In genomic region chr20:14604143-14604542, GRCh38 we compare ENCODE assay signal across 23 cellular contexts.
"Had no signal": no experiment of that assay in that cellular context is flagged by ENCODE, and none has a peak within 500 bp of the region (broad histone marks: within the 10 kb centered on the region; RNA-seq: fewer than 3 reads in every experiment).

No MANE protein-coding gene starts in this region.

- H3K27ac ChIP-seq: foreskin keratinocyte, heart right ventricle, left lung, right lobe of liver, testis, transverse colon had no signal

- H3K27me3 Mint-ChIP-seq: activated B cell treated with CpG ODN at 0.5 μM for 24 hours; activated CD4-positive, alpha-beta T cell treated with anti-CD3 and anti-CD28 coated beads for 36 hours; activated CD8-positive, alpha-beta memory T cell treated with anti-CD3 and anti-CD28 coated beads, Interleukin-2, amount 10 ng/mL, durations not matched to agents 7 days and 5 days; central memory CD8-positive, alpha-beta T cell; dendritic cell treated with granulocyte-macrophage colony-stimulating factor and Interleukin-4, amounts not matched to agents 40 ng/mL and 50 ng/mL, for 4 days; natural killer cell treated with Interleukin-12 subunit alpha and Interleukin-12 subunit beta and Interleukin-15 and Interleukin-18, amount 100 ng/mL, for 72 hours had no signal

- H3K27ac Mint-ChIP-seq: activated B cell treated with CpG ODN at 0.5 μM for 24 hours; activated CD4-positive, alpha-beta T cell treated with anti-CD3 and anti-CD28 coated beads for 36 hours; activated CD8-positive, alpha-beta memory T cell treated with anti-CD3 and anti-CD28 coated beads, Interleukin-2, amount 10 ng/mL, durations not matched to agents 7 days and 5 days; activated CD8-positive, alpha-beta T cell treated with anti-CD3 and anti-CD28 coated beads, Interleukin-2, amount 10 ng/mL, durations not matched to agents 7 days and 5 days; activated naive CD4-positive, alpha-beta T cell treated with anti-CD3 and anti-CD28 coated beads, Interleukin-2, amount 50 U/mL, for 72 hours; dendritic cell treated with granulocyte-macrophage colony-stimulating factor and Interleukin-4, amounts not matched to agents 40 ng/mL and 50 ng/mL, for 4 days; endodermal cell; natural killer cell treated with Interleukin-12 subunit alpha and Interleukin-12 subunit beta and Interleukin-15 and Interleukin-18, amount 100 ng/mL, for 72 hours had no signal

- H3K36me3 Mint-ChIP-seq: activated CD8-positive, alpha-beta memory T cell treated with anti-CD3 and anti-CD28 coated beads, Interleukin-2, amount 10 ng/mL, durations not matched to agents 7 days and 5 days had no signal

- DNase-seq: activated B cell treated with CpG ODN at 0.5 μM for 24 hours; activated CD4-positive, alpha-beta T cell treated with anti-CD3 and anti-CD28 coated beads for 36 hours; activated CD8-positive, alpha-beta memory T cell treated with anti-CD3 and anti-CD28 coated beads, Interleukin-2, amount 10 ng/mL, durations not matched to agents 7 days and 5 days; activated CD8-positive, alpha-beta T cell treated with anti-CD3 and anti-CD28 coated beads, Interleukin-2, amount 10 ng/mL, durations not matched to agents 7 days and 5 days; activated naive CD4-positive, alpha-beta T cell; activated T-cell treated with anti-CD3 and anti-CD28 coated beads, Interleukin-2, amount 50 U/mL, for 48 hours; endodermal cell; foreskin keratinocyte; heart right ventricle; kidney glomerular epithelial cell; left lung; mesendoderm; right lobe of liver; stimulated activated CD4-positive, alpha-beta T cell treated with anti-CD3 and anti-CD28 coated beads, Interleukin-12 subunit alpha, Interleukin-12 subunit beta, amount 100 ng/mL, for 4 hours; stimulated activated CD4-positive, alpha-beta T cell treated with anti-CD3 and anti-CD28 coated beads, Interleukin-4, amount 100 ng/mL, for 1 hour; stimulated activated naive CD8-positive, alpha-beta T cell treated with anti-CD3 and anti-CD28 coated beads, Interleukin-15, Interleukin-2, amounts not matched to agents 100 U/mL and 50 U/mL, for 24 hours; testis; transverse colon had no signal

- H3K36me3 ChIP-seq: heart right ventricle, left lung, right lobe of liver, transverse colon had no signal

- H3K27me3 ChIP-seq: foreskin keratinocyte, heart right ventricle, left lung, right lobe of liver, testis, transverse colon had no signal

- H3K9me3 ChIP-seq: heart right ventricle, left lung, right lobe of liver, testis, transverse colon had no signal

- H3K4me1 ChIP-seq: foreskin keratinocyte, heart right ventricle, left lung, testis, transverse colon had no signal

- H3K9me3 Mint-ChIP-seq: activated B cell treated with CpG ODN at 0.5 μM for 24 hours, endodermal cell had no signal

- H3K4me1 Mint-ChIP-seq: activated B cell treated with CpG ODN at 0.5 μM for 24 hours; activated CD4-positive, alpha-beta T cell treated with anti-CD3 and anti-CD28 coated beads for 36 hours; activated CD8-positive, alpha-beta memory T cell treated with anti-CD3 and anti-CD28 coated beads, Interleukin-2, amount 10 ng/mL, durations not matched to agents 7 days and 5 days; central memory CD8-positive, alpha-beta T cell had no signal

- H3K4me3 Mint-ChIP-seq: activated B cell treated with CpG ODN at 0.5 μM for 24 hours; activated CD4-positive, alpha-beta T cell treated with anti-CD3 and anti-CD28 coated beads for 36 hours; activated CD8-positive, alpha-beta memory T cell treated with anti-CD3 and anti-CD28 coated beads, Interleukin-2, amount 10 ng/mL, durations not matched to agents 7 days and 5 days; activated CD8-positive, alpha-beta T cell treated with anti-CD3 and anti-CD28 coated beads, Interleukin-2, amount 10 ng/mL, durations not matched to agents 7 days and 5 days; central memory CD8-positive, alpha-beta T cell; dendritic cell treated with granulocyte-macrophage colony-stimulating factor and Interleukin-4, amounts not matched to agents 40 ng/mL and 50 ng/mL, for 4 days; endodermal cell; natural killer cell treated with Interleukin-12 subunit alpha and Interleukin-12 subunit beta and Interleukin-15 and Interleukin-18, amount 100 ng/mL, for 72 hours had no signal

- H3K4me3 ChIP-seq: heart right ventricle, left lung, lung, right lobe of liver, testis, transverse colon had no signal
